Comparison of ENCODE assay signal across 12 cellular contexts in genomic region chr15:69807752-69808151, GRCh38.
DNase-seq lines count a peak whose midpoint lies in the region; ATAC-seq and TF ChIP-seq lines count a peak whose summit lies in the region.
"Had no signal": no experiment of that assay in that cellular context is flagged by ENCODE, and none has a peak within 500 bp of the region (broad histone marks: within the 10 kb centered on the region; RNA-seq: fewer than 3 reads in every experiment).

No MANE protein-coding gene starts in this region.

- CTCF ChIA-PET in Panc1 (lab: Charles Lee): no interaction called here

- H3K4me1 ChIP-seq in Panc1 (ENCODE audit: control insufficient read depth, insufficient read depth, low read length): no peaks in the 10 kb centered on the region
- H3K4me1 ChIP-seq: parathyroid adenoma had no signal

- no peak overlapping the region for H3K4me3 ChIP-seq in Panc1 (ENCODE audit: low read depth in 2 of 2, low read length in 2 of 2)

- no TSS peak for BruUV-seq in Panc1 (replicated peaks; lab: Mats Ljungman, UMichigan)

- H3K27ac ChIP-seq in Panc1 (ENCODE audit: low read length): no peak overlapping the region
- H3K27ac ChIP-seq: parathyroid adenoma had no signal

- ATAC-seq in Panc1 (peak; percentile 69; the same call in 1 of the 2 replicates), left cardiac atrium (peak; percentile 60 to 63), HG03097 (IDR thresholded peaks at IDR 0.05; ENCODE audit: low FRiP score, unreplicated experiment) (no peak), HG03439 (IDR thresholded peaks at IDR 0.05; ENCODE audit: unreplicated experiment) (no peak)
- ATAC-seq: CD8-positive, alpha-beta T cell; HepG2 had no signal

- POLR2A ChIA-PET in Panc1 (lab: Charles Lee): no interaction called here

- in situ Hi-C loops in Panc1 (cut with HindIII; ENCODE audit: low pct_unique_long_range_greater_than_20kb, low sequenced_read_pairs): no loop called here

- H3K36me3 ChIP-seq in Panc1 (ENCODE audit: control insufficient read depth, insufficient read depth, low read length): no peaks in the 10 kb centered on the region

- no peak for TF ChIP-seq CTCF in Panc1 (IDR thresholded peaks at IDR 0.05)

- no peaks in the 10 kb centered on the region for H3K27me3 ChIP-seq in Panc1 (ENCODE audit: control insufficient read depth, insufficient read depth, low read length)

- DNase-seq in stimulated activated CD4-positive, alpha-beta T cell treated with anti-CD3 and anti-CD28 coated beads, Interleukin-2, amount 100 ng/mL, for 4 hours (ENCODE audit: low read depth): peak; percentile 6
- no peak for DNase-seq in stimulated activated CD4-positive, alpha-beta T cell treated with anti-CD3 and anti-CD28 coated beads, Interleukin-12 subunit alpha, Interleukin-12 subunit beta, amount 100 ng/mL, for 4 hours
- DNase-seq in Panc1 (ENCODE audit: low read depth, low spot score) (no peak), left cardiac atrium (no peak), SIG-M5 (lab: John Stamatoyannopoulos, UW) (no peak), dermis blood vessel endothelial cell (no peak)
- DNase-seq: activated CD8-positive, alpha-beta memory T cell treated with anti-CD3 and anti-CD28 coated beads for 24 hours; CD8-positive, alpha-beta T cell had no signal

- H3K9me3 ChIP-seq in Panc1 (ENCODE audit: control insufficient read depth, insufficient read depth, low read depth, low read length): no peaks in the 10 kb centered on the region

- intact Hi-C loops in Panc1 (cut with micrococcal nuclease; ENCODE audit: unreplicated experiment): no loop called here
- intact Hi-C loops in left cardiac atrium (cut with DNase I): no loop called here

Comparison
In these comparisons a context has a peak if more than half of its experiments do, and no peak if none do; other contexts are left out.
1. ATAC-seq: peak in Panc1 (single experiment) and left cardiac atrium (2 of 2); none in HG03097 (single experiment) and HG03439 (single experiment).